ENCODE assay signal across 20 cellular contexts in genomic region chr22:48101704-48102103, GRCh38.
"Had no signal": no experiment of that assay in that cellular context is flagged by ENCODE, and none has a peak within 500 bp of the region (broad histone marks: within the 10 kb centered on the region; RNA-seq: fewer than 3 reads in every experiment).

No MANE protein-coding gene starts in this region.

- H3K36me3 Mint-ChIP-seq: natural killer cell, T-cell, WTC11 had no signal

- H3K4me1 ChIP-seq: body of pancreas, foreskin keratinocyte, lower lobe of right lung, tibial nerve had no signal

- H3K36me3 ChIP-seq: lower lobe of right lung, neutrophil, tibial nerve had no signal

- DNase-seq: activated CD4-positive, alpha-beta T cell treated with anti-CD3 and anti-CD28 coated beads, Interleukin-2, amount 50 U/mL, for 1 hour; activated naive CD4-positive, alpha-beta T cell treated with Interleukin-2 at 50 U/mL for 16 hours; activated T-cell treated with anti-CD3 and anti-CD28 coated beads for 4 hours; body of pancreas; central memory CD4-positive, alpha-beta T cell; foreskin keratinocyte; left cardiac atrium; lower lobe of right lung; natural killer cell; stimulated activated naive CD4-positive, alpha-beta T cell; substantia nigra; T-cell had no signal

- H3K9me3 ChIP-seq: body of pancreas, lower lobe of right lung, neutrophil, tibial nerve had no signal

- ATAC-seq: body of pancreas, foreskin keratinocyte, left cardiac atrium, lower lobe of right lung, natural killer cell, sciatic nerve, SK-N-SH treated with all-trans-retinoic acid at 6 μM for 48 hours, T-cell, WTC11 had no signal

- FAIRE-seq: colon had no signal

- H3K4me3 ChIP-seq: body of pancreas, hepatocyte, lower lobe of right lung, smooth muscle cell, tibial nerve had no signal

- H3K9me3 Mint-ChIP-seq: natural killer cell, T-cell had no signal

- H2AFZ ChIP-seq: hepatocyte had no signal

- H3K27ac Mint-ChIP-seq: T-cell, WTC11 had no signal

- H3K27me3 ChIP-seq: body of pancreas, foreskin keratinocyte, neutrophil had no signal

- H3K79me2 ChIP-seq: hepatocyte had no signal

- H3K27ac ChIP-seq: body of pancreas, foreskin keratinocyte, hepatocyte, lower lobe of right lung, neutrophil, tibial nerve had no signal

- H3K4me3 Mint-ChIP-seq: WTC11 had no signal

- H3K4me2 ChIP-seq: hepatocyte, smooth muscle cell had no signal
